ENCODE assay signal across 20 cellular contexts in genomic region chr13:94342436-94343242, GRCh38.
DNase-seq lines count a peak whose midpoint lies in the region; ATAC-seq, FAIRE-seq and TF ChIP-seq lines count a peak whose summit lies in the region.
"Had no signal": no experiment of that assay in that cellular context is flagged by ENCODE, and none has a peak within 500 bp of the region (broad histone marks: within the 10 kb centered on the region; RNA-seq: fewer than 3 reads in every experiment).

No MANE protein-coding gene starts in this region.

- no peak for TF ChIP-seq CTCF in IMR-90 (conservative IDR thresholded peaks at IDR 0.05; ENCODE audit: low read depth, low read length)
- no peak for TF ChIP-seq CTCF in astrocyte (IDR thresholded peaks at IDR 0.05; ENCODE audit: insufficient read depth, low read depth, low read length)
- no peak for TF ChIP-seq CTCF in right lobe of liver (IDR thresholded peaks at IDR 0.05)
- TF ChIP-seq CTCF in thyroid gland (IDR thresholded peaks at IDR 0.05), result no peak

- no peaks in the 10 kb centered on the region for H3K9me3 ChIP-seq in IMR-90 (ENCODE audit: control insufficient read depth, insufficient read depth, low read length)
- no peaks in the 10 kb centered on the region for H3K9me3 ChIP-seq in astrocyte (ENCODE audit: insufficient read depth, low read depth, low read length)
- H3K9me3 ChIP-seq in right lobe of liver, result peaks cover 0 to 3% (median 0%) of the 10 kb centered on the region in 4 donors
- H3K9me3 ChIP-seq in skeletal muscle satellite cell (replicated peaks; ENCODE audit: low read length), result no peaks in the 10 kb centered on the region
- no peaks in the 10 kb centered on the region for H3K9me3 ChIP-seq in thyroid gland
- H3K9me3 ChIP-seq: uterus had no signal

- no peak overlapping the region for H2BK15ac ChIP-seq in IMR-90 (ENCODE audit: low read depth, low read length)

- H4K8ac ChIP-seq in IMR-90 (ENCODE audit: low read depth in 2 of 2, low read length in 2 of 2), result 0 out of 4 replicates have a peak overlapping the region, but pooled peaks of 1 of the 2 experiments have one; percentile 19

- H3K4ac ChIP-seq in IMR-90 (ENCODE audit: low read depth, low read length), result no peak overlapping the region

- FAIRE-seq in astrocyte (lab: Jason Lieb, UNC), result no peak

- H3K27me3 Mint-ChIP-seq in astrocyte (ENCODE audit: low read depth, unreplicated experiment), result no peaks in the 10 kb centered on the region
- H3K27me3 Mint-ChIP-seq: activated T-cell treated with anti-CD3 and anti-CD28 coated beads, Interleukin-2, amount 50 U/mL, for 24 hours; natural killer cell treated with Interleukin-12 subunit alpha and Interleukin-12 subunit beta and Interleukin-15 and Interleukin-18, amount 100 ng/mL, for 72 hours had no signal

- dilution Hi-C loops in IMR-90 (cut with HindIII; ENCODE audit: low sequenced_read_pairs, unreplicated experiment), result no loop called here

- WGBS in IMR-90 (ENCODE audit: extremely low coverage in 2 of 2, insufficient read length in 1 of 2), 2 experiments, result 89% methylated on average over 8 of the region's 17 CpGs; no CpG with 5 or more reads in 1 of the 2 experiments
- 33% methylated on average over 11 of the region's 17 CpGs for WGBS in right lobe of liver (ENCODE audit: insufficient coverage, low coverage, low lambda C conversion rate, missing lambda C conversion rate)
- 79 to 82% methylated on average over 17 of the region's 17 CpGs for WGBS in thyroid gland, 2 donors

- H3K79me2 ChIP-seq in astrocyte (ENCODE audit: insufficient read depth, low read length), result no peaks in the 10 kb centered on the region

- no peak for DNase-seq in IMR-90
- DNase-seq in astrocyte (ENCODE audit: low read depth), result peak; percentile 56
- no peak for DNase-seq in right lobe of liver
- no peak for DNase-seq in effector CD8-positive, alpha-beta T cell (lab: John Stamatoyannopoulos, UW)
- no peak for DNase-seq in UCSD-AML1 (lab: John Stamatoyannopoulos, UW; ENCODE audit: unreplicated experiment)
- DNase-seq in thyroid gland, result no peak
- DNase-seq: activated CD8-positive, alpha-beta T cell treated with anti-CD3 and anti-CD28 coated beads for 36 hours; activated naive CD4-positive, alpha-beta T cell treated with anti-CD3 and anti-CD28 coated beads, Interleukin-2, amount 10 ng/mL, durations not matched to agents 7 days and 5 days; activated T-cell treated with anti-CD3 and anti-CD28 coated beads, Interleukin-2, amount 50 U/mL, for 24 hours; COR-L47; NCI-H1092; NCI-H2081; NCI-H524 treated with DMSO at 0.1 percent for 48 hours; uterus had no signal

- H4K91ac ChIP-seq in IMR-90 (ENCODE audit: insufficient read depth, low read depth, low read length), result no peak overlapping the region

- H2BK120ac ChIP-seq in IMR-90 (ENCODE audit: low read depth, low read length), result 0 out of 2 replicates have a peak overlapping the region, but pooled peaks have one; percentile 25

- no peak for TF ChIP-seq POLR2A in IMR-90 (IDR thresholded peaks at IDR 0.05; ENCODE audit: low read depth, low read length)
- no peak for TF ChIP-seq POLR2A in right lobe of liver (IDR thresholded peaks at IDR 0.05)
- TF ChIP-seq POLR2A in thyroid gland (IDR thresholded peaks at IDR 0.05), result no peak

- CTCF ChIA-PET in IMR-90 (lab: Yijun Ruan, JAX), result no interaction called here

- H2AFZ ChIP-seq in IMR-90 (replicated peaks; ENCODE audit: low read length, poor library complexity), result no peak overlapping the region
- H2AFZ ChIP-seq in astrocyte (ENCODE audit: low read depth, low read length), result peak overlapping the region; percentile 12

- H3K9me1 ChIP-seq in IMR-90 (ENCODE audit: insufficient read depth, low read length), result no peaks in the 10 kb centered on the region

- H3K27ac Mint-ChIP-seq in astrocyte (ENCODE audit: unreplicated experiment), result peak overlapping the region; percentile 82
- H3K27ac Mint-ChIP-seq: activated CD8-positive, alpha-beta T cell treated with anti-CD3 and anti-CD28 coated beads for 36 hours; activated naive CD4-positive, alpha-beta T cell treated with anti-CD3 and anti-CD28 coated beads, Interleukin-2, amount 10 ng/mL, durations not matched to agents 7 days and 5 days; activated T-cell treated with anti-CD3 and anti-CD28 coated beads, Interleukin-2, amount 50 U/mL, for 24 hours; natural killer cell treated with Interleukin-12 subunit alpha and Interleukin-12 subunit beta and Interleukin-15 and Interleukin-18, amount 100 ng/mL, for 72 hours; stimulated activated naive CD8-positive, alpha-beta T cell treated with anti-CD3 and anti-CD28 coated beads, Interleukin-15, Interleukin-2, amounts not matched to agents 100 ng/mL and 50 ng/mL, for 24 hours had no signal

- no peak overlapping the region; the same call in 1 of the 2 replicates for H2AK5ac ChIP-seq in IMR-90 (ENCODE audit: low read depth, low read length)

- H3K4me3 ChIP-seq in IMR-90 (ENCODE audit: insufficient read depth, low read depth, low read length) (no peak overlapping the region), astrocyte (ENCODE audit: insufficient read depth, low read depth, low read length) (peak overlapping the region; percentile 14), right lobe of liver (no peak overlapping the region), skeletal muscle satellite cell (ENCODE audit: low read length) (peak overlapping the region; percentile 15), thyroid gland (replicated peaks in 1 of 3) (no peak overlapping the region)
- H3K4me3 ChIP-seq: uterus had no signal

- no peak overlapping the region for H3K4me3 Mint-ChIP-seq in astrocyte (ENCODE audit: unreplicated experiment)
- H3K4me3 Mint-ChIP-seq: activated CD8-positive, alpha-beta T cell treated with anti-CD3 and anti-CD28 coated beads for 36 hours; activated naive CD4-positive, alpha-beta T cell treated with anti-CD3 and anti-CD28 coated beads, Interleukin-2, amount 10 ng/mL, durations not matched to agents 7 days and 5 days; activated T-cell treated with anti-CD3 and anti-CD28 coated beads, Interleukin-2, amount 50 U/mL, for 24 hours; natural killer cell treated with Interleukin-12 subunit alpha and Interleukin-12 subunit beta and Interleukin-15 and Interleukin-18, amount 100 ng/mL, for 72 hours; stimulated activated naive CD8-positive, alpha-beta T cell treated with anti-CD3 and anti-CD28 coated beads, Interleukin-15, Interleukin-2, amounts not matched to agents 100 ng/mL and 50 ng/mL, for 24 hours had no signal

- peaks cover 7% of the 10 kb centered on the region for H3K36me3 Mint-ChIP-seq in astrocyte (ENCODE audit: low read depth, unreplicated experiment)
- H3K36me3 Mint-ChIP-seq: activated naive CD4-positive, alpha-beta T cell treated with anti-CD3 and anti-CD28 coated beads, Interleukin-2, amount 10 ng/mL, durations not matched to agents 7 days and 5 days; natural killer cell treated with Interleukin-12 subunit alpha and Interleukin-12 subunit beta and Interleukin-15 and Interleukin-18, amount 100 ng/mL, for 72 hours had no signal

- ATAC-seq in IMR-90 (ENCODE audit: low read depth) (no peak), right lobe of liver (peak; percentile 29 to 59 (median 50))
- ATAC-seq: activated CD8-positive, alpha-beta T cell treated with anti-CD3 and anti-CD28 coated beads for 36 hours; esophagus mucosa; HCT116; natural killer cell treated with Interleukin-12 subunit alpha and Interleukin-12 subunit beta and Interleukin-15 and Interleukin-18, amount 100 ng/mL, for 72 hours had no signal

- H3K36me3 ChIP-seq in IMR-90 (ENCODE audit: control insufficient read depth, insufficient read depth, low read length), result no peaks in the 10 kb centered on the region
- no peaks in the 10 kb centered on the region for H3K36me3 ChIP-seq in astrocyte (ENCODE audit: insufficient read depth, low read length)
- H3K36me3 ChIP-seq in right lobe of liver, result no peaks in the 10 kb centered on the region
- H3K36me3 ChIP-seq in skeletal muscle satellite cell (ENCODE audit: insufficient read depth, low read length), result no peaks in the 10 kb centered on the region
- no peaks in the 10 kb centered on the region for H3K36me3 ChIP-seq in thyroid gland
- H3K36me3 ChIP-seq: uterus had no signal

- peaks cover 30% of the 10 kb centered on the region for H3K4me1 Mint-ChIP-seq in astrocyte (ENCODE audit: low read depth, unreplicated experiment)

- H3K27ac ChIP-seq in IMR-90 (ENCODE audit: insufficient read depth, low read length) (no peak overlapping the region), astrocyte (ENCODE audit: low read depth, low read length) (peak overlapping the region; percentile 3), right lobe of liver (peak overlapping the region in 2 of 3 donors; percentile 14 to 20), thyroid gland (no peak overlapping the region)
- H3K27ac ChIP-seq: KMS-11 had no signal

- H2AK9ac ChIP-seq in IMR-90 (replicated peaks; ENCODE audit: low read depth, low read length, poor library complexity), result no peak overlapping the region

- H3K56ac ChIP-seq in IMR-90 (ENCODE audit: extremely low read depth, insufficient read depth, low read length), result no peak overlapping the region

- H3K27me3 ChIP-seq in IMR-90 (ENCODE audit: control insufficient read depth, insufficient read depth, low read length), result no peaks in the 10 kb centered on the region
- no peaks in the 10 kb centered on the region for H3K27me3 ChIP-seq in astrocyte (ENCODE audit: insufficient read depth, low read length)
- no peaks in the 10 kb centered on the region for H3K27me3 ChIP-seq in right lobe of liver
- H3K27me3 ChIP-seq in skeletal muscle satellite cell (ENCODE audit: control insufficient read depth, insufficient read depth, low read length), result no peaks in the 10 kb centered on the region
- no peaks in the 10 kb centered on the region for H3K27me3 ChIP-seq in thyroid gland
- H3K27me3 ChIP-seq: uterus had no signal

- no peak overlapping the region for H2BK20ac ChIP-seq in IMR-90 (ENCODE audit: low read depth, low read length)

- H3K9ac ChIP-seq in IMR-90 (ENCODE audit: low read depth, low read length), result no peak overlapping the region
- peak overlapping the region; percentile 38 for H3K9ac ChIP-seq in astrocyte (ENCODE audit: low read length)
- H3K9ac ChIP-seq in skeletal muscle satellite cell (ENCODE audit: low read depth, low read length), result peak overlapping the region; percentile 8
- H3K9ac ChIP-seq: KMS-11 had no signal

- no peak overlapping the region for H2BK5ac ChIP-seq in IMR-90 (ENCODE audit: low read depth, low read length, poor library complexity, severe bottlenecking)

- H3K14ac ChIP-seq in IMR-90 (replicated peaks; ENCODE audit: low read depth, low read length), result no peak overlapping the region

- POLR2A ChIA-PET in IMR-90 (lab: Charles Lee; ENCODE audit: unreplicated experiment), result no interaction called here

- H3K9me3 Mint-ChIP-seq in astrocyte (ENCODE audit: unreplicated experiment), result peaks cover 2% of the 10 kb centered on the region
- H3K9me3 Mint-ChIP-seq: activated CD8-positive, alpha-beta T cell treated with anti-CD3 and anti-CD28 coated beads for 36 hours; activated naive CD4-positive, alpha-beta T cell treated with anti-CD3 and anti-CD28 coated beads, Interleukin-2, amount 10 ng/mL, durations not matched to agents 7 days and 5 days; activated T-cell treated with anti-CD3 and anti-CD28 coated beads, Interleukin-2, amount 50 U/mL, for 24 hours; natural killer cell treated with Interleukin-12 subunit alpha and Interleukin-12 subunit beta and Interleukin-15 and Interleukin-18, amount 100 ng/mL, for 72 hours; stimulated activated naive CD8-positive, alpha-beta T cell treated with anti-CD3 and anti-CD28 coated beads, Interleukin-15, Interleukin-2, amounts not matched to agents 100 ng/mL and 50 ng/mL, for 24 hours had no signal

- no peaks in the 10 kb centered on the region for H4K20me1 ChIP-seq in IMR-90 (ENCODE audit: insufficient read depth, low read length)
- H4K20me1 ChIP-seq in astrocyte (ENCODE audit: insufficient read depth, low read length), result no peaks in the 10 kb centered on the region

- H4K5ac ChIP-seq in IMR-90 (ENCODE audit: low read depth, low read length), result no peak overlapping the region

- in situ Hi-C loops in IMR-90 (cut with MboI; ENCODE audit: low sequenced_read_pairs), result loop anchor here (25.0 kb wide), 1 partner anchor 1105 kb away; the partner anchor contains the start of gene GPC6

- H3K4me2 ChIP-seq in IMR-90 (ENCODE audit: low read depth, low read length) (no peak overlapping the region), astrocyte (ENCODE audit: low read length) (peak overlapping the region; percentile 65), skeletal muscle satellite cell (ENCODE audit: low read length) (peak overlapping the region; percentile 63)
- H3K4me2 ChIP-seq: KMS-11 had no signal

- no peak for TF ChIP-seq RAD21 in IMR-90 (IDR thresholded peaks at IDR 0.05; ENCODE audit: low read length)

- no TSS peak for BruUV-seq in IMR-90 (replicated peaks; lab: Mats Ljungman, UMichigan)

- H3K18ac ChIP-seq in IMR-90 (ENCODE audit: low read depth, low read length), result no peak overlapping the region

- intact Hi-C loops in IMR-90 (cut with micrococcal nuclease), result no loop called here
- intact Hi-C loops in right lobe of liver (cut with DNase I), result no loop called here
- intact Hi-C loops in thyroid gland (cut with DNase I), result no loop called here

- no peak overlapping the region for H3K23ac ChIP-seq in IMR-90 (ENCODE audit: low read depth, low read length)

- no peaks in the 10 kb centered on the region for H3K79me1 ChIP-seq in IMR-90 (ENCODE audit: low read depth in 1 of 2, low read length in 2 of 2)

- H3K4me1 ChIP-seq in IMR-90 (ENCODE audit: control insufficient read depth, insufficient read depth, low read length) (peaks cover 6% of the 10 kb centered on the region), astrocyte (ENCODE audit: insufficient read depth, low read length) (peaks cover 21% of the 10 kb centered on the region), right lobe of liver (peaks cover 0 to 22% (median 5%) of the 10 kb centered on the region in 4 donors), skeletal muscle satellite cell (ENCODE audit: control insufficient read depth, insufficient read depth, low read length) (peaks cover 28% of the 10 kb centered on the region), thyroid gland (no peaks in the 10 kb centered on the region)
- H3K4me1 ChIP-seq: uterus had no signal

Comparison
In these comparisons a context has a peak if more than half of its experiments do, and no peak if none do; other contexts are left out.
1. H3K27ac ChIP-seq: peak in astrocyte (single experiment) and right lobe of liver (2 of 3); none in IMR-90 (single experiment) and thyroid gland (0 of 3).
2. H3K4me3 ChIP-seq: peak in astrocyte (single experiment) and skeletal muscle satellite cell (single experiment); none in IMR-90 (single experiment), right lobe of liver (0 of 3) and thyroid gland (0 of 3).